8 cellular contexts compared by ENCODE assay signal in genomic region chr14:73712071-73712506, GRCh38. TPM values are rescaled to one million over a fixed set of nuclear protein-coding genes. Genes with fewer than 3 reads are reported as not detected.
DNase-seq lines count a peak whose midpoint lies in the region; ATAC-seq and TF ChIP-seq lines count a peak whose summit lies in the region.

No MANE protein-coding gene starts in this region.

- H3K27me3 ChIP-seq in left ventricle myocardium inferior (ENCODE audit: low read depth) = no peaks in the 10 kb centered on the region
- no peaks in the 10 kb centered on the region for H3K27me3 ChIP-seq in mesenchymal stem cell (ENCODE audit: control insufficient read depth in 1 of 2, insufficient read depth in 1 of 2, low read length in 2 of 2)
- H3K27me3 ChIP-seq in aorta (ENCODE audit: control insufficient read depth in 1 of 2, insufficient read depth in 2 of 2, low read length in 1 of 2) = no peaks in the 10 kb centered on the region

- peaks cover 0 to 4% (median 0%) of the 10 kb centered on the region in 5 experiments for H3K9me3 Mint-ChIP-seq in brain

- H3K23ac ChIP-seq in mesenchymal stem cell (ENCODE audit: low read length in 2 of 2) = no peak overlapping the region

- H3K9ac ChIP-seq in mesenchymal stem cell (ENCODE audit: low read length) = peak overlapping the region; percentile 92

- H4K8ac ChIP-seq in mesenchymal stem cell (ENCODE audit: low read length) = no peak overlapping the region

- H3K14ac ChIP-seq in mesenchymal stem cell (ENCODE audit: low read length in 2 of 2) = peak overlapping the region in 1 of 2 experiments; percentile 85

- H2BK15ac ChIP-seq in mesenchymal stem cell (ENCODE audit: low read depth, poor library complexity, severe bottlenecking) = no peak overlapping the region

- WGBS in mesenchymal stem cell = 43% methylated on average over 11 of the region's 11 CpGs
- WGBS in aorta, 2 donors = 4 to 5% methylated on average over 11 of the region's 11 CpGs

- no peak overlapping the region for H2BK120ac ChIP-seq in mesenchymal stem cell (ENCODE audit: low read depth, low read length)

- peaks cover 73% of the 10 kb centered on the region for H3K4me1 Mint-ChIP-seq in brain

- H3K4me1 ChIP-seq in left ventricle myocardium inferior (peaks cover 40% of the 10 kb centered on the region), mesenchymal stem cell (ENCODE audit: control insufficient read depth, insufficient read depth, low read depth, low read length) (peaks cover 5% of the 10 kb centered on the region), aorta (ENCODE audit: control insufficient read depth in 1 of 2, insufficient read depth in 2 of 2, low read length in 2 of 2) (no peaks in the 10 kb centered on the region)

- H3K4me3 ChIP-seq in left ventricle myocardium inferior (peak overlapping the region; percentile 82), mesenchymal stem cell (ENCODE audit: insufficient read depth in 1 of 2, low read depth in 1 of 2, low read length in 2 of 2) (peak overlapping the region; percentile 74 to 91), aorta (ENCODE audit: low read length in 2 of 2) (peak overlapping the region; percentile 59 to 89)

- H3K79me1 ChIP-seq in mesenchymal stem cell (replicated peaks; ENCODE audit: low read length, poor library complexity, severe bottlenecking) = peaks cover 7% of the 10 kb centered on the region

- H3K27ac Mint-ChIP-seq in brain = peak overlapping the region; percentile 98 to 100 (median 99)

- peaks cover 13% of the 10 kb centered on the region for H3K27me3 Mint-ChIP-seq in brain

- DNase-seq in left ventricle myocardium inferior (no peak), Right ventricle myocardium inferior (ENCODE audit: missing footprints) (no peak), mesenchymal stem cell (peak; percentile 51), aorta (no peak), omental fat pad (ENCODE audit: low spot score) (no peak)
- DNase-seq in activated CD4-positive, alpha-beta T cell treated with anti-CD3 and anti-CD28 coated beads for 48 hours = no peak

- no peak for TF ChIP-seq CTCF in left ventricle myocardium inferior (IDR thresholded peaks at IDR 0.05; ENCODE audit: borderline replicate concordance)
- TF ChIP-seq CTCF in brain (conservative IDR thresholded peaks at IDR 0.05) = no peak
- no peak for TF ChIP-seq CTCF in omental fat pad (IDR thresholded peaks at IDR 0.05)

- intact Hi-C loops in left ventricle myocardium inferior (cut with micrococcal nuclease) = no loop called here
- intact Hi-C loops in Right ventricle myocardium inferior (cut with DNase I) = loop anchor here (5.0 kb wide), 1 partner anchor 65 kb away; no protein-coding TSS in a partner anchor
- intact Hi-C loops in aorta (cut with DNase I) = loop anchor here (5.0 to 10.0 kb wide), 2 partner anchors 67 to 70 kb away; partner anchors contain the start of gene DNAL1 (in 2 of the 2)

- no peak for ATAC-seq in Right ventricle myocardium inferior
- ATAC-seq in aorta (ENCODE audit: low FRiP score) = no peak
- no peak for ATAC-seq in GM21786 (IDR thresholded peaks at IDR 0.05; ENCODE audit: unreplicated experiment)
- ATAC-seq in omental fat pad (ENCODE audit: low FRiP score) = no peak

- peaks cover 17% of the 10 kb centered on the region for H3K36me3 ChIP-seq in left ventricle myocardium inferior
- H3K36me3 ChIP-seq in mesenchymal stem cell (ENCODE audit: control insufficient read depth in 1 of 2, insufficient read depth in 2 of 2, low read depth in 1 of 2, low read length in 2 of 2) = peaks cover 4 to 21% of the 10 kb centered on the region in 2 experiments
- no peaks in the 10 kb centered on the region for H3K36me3 ChIP-seq in aorta (ENCODE audit: control insufficient read depth in 1 of 2, insufficient read depth in 2 of 2, low read length in 1 of 2)

- no peak overlapping the region for H4K91ac ChIP-seq in mesenchymal stem cell (ENCODE audit: low read length)

- H3K9me3 ChIP-seq in left ventricle myocardium inferior (replicated peaks) = no peaks in the 10 kb centered on the region
- H3K9me3 ChIP-seq in mesenchymal stem cell (ENCODE audit: control insufficient read depth, low read length) = no peaks in the 10 kb centered on the region
- no peaks in the 10 kb centered on the region for H3K9me3 ChIP-seq in aorta (ENCODE audit: control insufficient read depth, low read length)

- peaks cover 28% of the 10 kb centered on the region for H3K36me3 Mint-ChIP-seq in brain

- H3K4me2 ChIP-seq in mesenchymal stem cell (ENCODE audit: low read length, poor library complexity, severe bottlenecking) = peak overlapping the region; percentile 67

- H2AFZ ChIP-seq in mesenchymal stem cell (ENCODE audit: low read depth, low read length) = no peak overlapping the region

- no peak overlapping the region for H2BK5ac ChIP-seq in mesenchymal stem cell (ENCODE audit: low read depth, low read length, poor library complexity, severe bottlenecking)

- no peak overlapping the region for H3K4ac ChIP-seq in mesenchymal stem cell (ENCODE audit: low read depth in 1 of 2, low read length in 2 of 2)

- H3K27ac ChIP-seq in left ventricle myocardium inferior (replicated peaks) (peak overlapping the region; percentile 89), mesenchymal stem cell (ENCODE audit: low read length, poor library complexity, severe bottlenecking) (no peak overlapping the region), aorta (ENCODE audit: low read depth in 1 of 2, low read length in 2 of 2) (peak overlapping the region in 1 of 2 donors; percentile 6)

- peak overlapping the region; percentile 94 to 99 (median 97) for H3K4me3 Mint-ChIP-seq in brain

- H2BK12ac ChIP-seq in mesenchymal stem cell (ENCODE audit: low read length in 2 of 2) = no peak overlapping the region

- no peak overlapping the region for H2AK5ac ChIP-seq in mesenchymal stem cell (ENCODE audit: low read length, severe bottlenecking)

- peak overlapping the region; percentile 11 to 67 for H3K18ac ChIP-seq in mesenchymal stem cell (ENCODE audit: low read depth in 1 of 2, low read length in 2 of 2)

RNA-seq across cellular contexts. Expression of gene PNMA1, which starts 2.1 kb away (rescaled TPM):
- total RNA-seq in left ventricle myocardium inferior (19.2 TPM), Right ventricle myocardium inferior (14.9 TPM), aorta (10 to 100 TPM; 36.7 to 45.5 TPM), omental fat pad (10 to 100 TPM; 14.8 to 22.6 (median 20.1) TPM)
- polyA plus RNA-seq in brain (ENCODE audit: insufficient read depth, low read depth, low replicate concordance) (135 TPM), aorta (10 to 100 TPM; 22.4 to 35.2 TPM)
- polyA plus RNA-seq in mesenchymal stem cell (2013, experiment 1 of 2) = 53.1 TPM
- polyA plus RNA-seq in mesenchymal stem cell (2013, experiment 2 of 2) = 53.5 TPM
